Comparison of ENCODE assay signal across 1 cellular context in genomic region chr6:79137671-79138070, GRCh38.
TF ChIP-seq lines count a peak whose summit lies in the region.

No MANE protein-coding gene starts in this region.

TF ChIP-seq in HepG2, 621 proteins besides CTCF, POLR2A, EP300 and RAD21 (continued from another document):
- TF ChIP-seq ATF5 (CRISPR knock-in tag; IDR thresholded peaks at IDR 0.05; ENCODE audit: low read depth) (no peak), ZNF343 (CRISPR knock-in tag; IDR thresholded peaks at IDR 0.05) (no peak), SOX13 (IDR thresholded peaks at IDR 0.05) (no peak), SOX13 (CRISPR knock-in tag; conservative IDR thresholded peaks at IDR 0.05 in 1 of 2, IDR thresholded peaks at IDR 0.05 in 1 of 2) (no peak), ZNF441 (CRISPR knock-in tag; IDR thresholded peaks at IDR 0.05; ENCODE audit: borderline replicate concordance) (no peak), GTF3A (CRISPR knock-in tag; conservative IDR thresholded peaks at IDR 0.05) (no peak), PAX8 (CRISPR knock-in tag; IDR thresholded peaks at IDR 0.05; ENCODE audit: borderline replicate concordance) (no peak), FOXO1 (CRISPR knock-in tag; IDR thresholded peaks at IDR 0.05) (no peak), GATAD2A (CRISPR knock-in tag; IDR thresholded peaks at IDR 0.05) (no peak), STAG1 (CRISPR knock-in tag; IDR thresholded peaks at IDR 0.05) (no peak), CHD4 (IDR thresholded peaks at IDR 0.05; ENCODE audit: borderline replicate concordance, low read length) (no peak), MTA1 (CRISPR knock-in tag; IDR thresholded peaks at IDR 0.05; ENCODE audit: borderline replicate concordance) (no peak)
